Comparison of ENCODE assay signal across 8 cellular contexts in genomic region chr17:65057520-65058075, GRCh38. TPM values are rescaled to one million over a fixed set of nuclear protein-coding genes. Genes with fewer than 3 reads are reported as not detected.
DNase-seq lines count a peak whose midpoint lies in the region; ATAC-seq and TF ChIP-seq lines count a peak whose summit lies in the region.

No MANE protein-coding gene starts in this region.

- H3K4me1 Mint-ChIP-seq in activated naive CD8-positive, alpha-beta T cell (ENCODE audit: low read depth), result peaks cover 30% of the 10 kb centered on the region
- peaks cover 10% of the 10 kb centered on the region for H3K4me1 Mint-ChIP-seq in stimulated activated effector memory CD8-positive, alpha-beta T cell treated with anti-CD3 and anti-CD28 coated beads, Interleukin-12 subunit alpha, Interleukin-12 subunit beta, amount 100 ng/mL, for 72 hours

- peaks cover 2% of the 10 kb centered on the region for H3K36me3 Mint-ChIP-seq in activated naive CD8-positive, alpha-beta T cell
- peaks cover 58% of the 10 kb centered on the region for H3K36me3 Mint-ChIP-seq in stimulated activated effector memory CD8-positive, alpha-beta T cell treated with anti-CD3 and anti-CD28 coated beads, Interleukin-12 subunit alpha, Interleukin-12 subunit beta, amount 100 ng/mL, for 72 hours

- ATAC-seq in stimulated activated effector memory CD8-positive, alpha-beta T cell treated with anti-CD3 and anti-CD28 coated beads, Interleukin-12 subunit alpha, Interleukin-12 subunit beta, amount 100 ng/mL, for 72 hours, result no peak

- no peak for TF ChIP-seq CTCF in HL-60 (IDR thresholded peaks at IDR 0.05; ENCODE audit: insufficient read depth, low read length)
- TF ChIP-seq CTCF in kidney epithelial cell (IDR thresholded peaks at IDR 0.05; ENCODE audit: insufficient read depth, low read length, poor library complexity, severe bottlenecking), result no peak

- peak overlapping the region; percentile 91 for H3K4me3 Mint-ChIP-seq in activated naive CD8-positive, alpha-beta T cell
- H3K4me3 Mint-ChIP-seq in stimulated activated effector memory CD8-positive, alpha-beta T cell treated with anti-CD3 and anti-CD28 coated beads, Interleukin-12 subunit alpha, Interleukin-12 subunit beta, amount 100 ng/mL, for 72 hours, result peak overlapping the region; percentile 96

- no peaks in the 10 kb centered on the region for H3K27me3 ChIP-seq in HL-60 (ENCODE audit: insufficient read depth, poor library complexity, severe bottlenecking)
- no peaks in the 10 kb centered on the region for H3K27me3 ChIP-seq in kidney epithelial cell (ENCODE audit: control insufficient read depth, insufficient read depth, low read length)

- H3K27ac Mint-ChIP-seq in activated naive CD8-positive, alpha-beta T cell, result peak overlapping the region; percentile 96
- H3K27ac Mint-ChIP-seq in stimulated activated effector memory CD8-positive, alpha-beta T cell treated with anti-CD3 and anti-CD28 coated beads, Interleukin-12 subunit alpha, Interleukin-12 subunit beta, amount 100 ng/mL, for 72 hours, result peak overlapping the region; percentile 98

- H3K27me3 Mint-ChIP-seq in activated naive CD8-positive, alpha-beta T cell, result no peaks in the 10 kb centered on the region

- no peaks in the 10 kb centered on the region for H3K9me3 Mint-ChIP-seq in activated naive CD8-positive, alpha-beta T cell (ENCODE audit: low read depth)
- H3K9me3 Mint-ChIP-seq in stimulated activated effector memory CD8-positive, alpha-beta T cell treated with anti-CD3 and anti-CD28 coated beads, Interleukin-12 subunit alpha, Interleukin-12 subunit beta, amount 100 ng/mL, for 72 hours, result no peaks in the 10 kb centered on the region

- H3K36me3 ChIP-seq in kidney epithelial cell (ENCODE audit: control insufficient read depth, insufficient read depth, low read length), result no peaks in the 10 kb centered on the region

- H3K27ac ChIP-seq in HL-60 (replicated peaks), result peak overlapping the region; percentile 94

- DNase-seq in HL-60 (ENCODE audit: low read depth in 1 of 2, low spot score in 1 of 2) (no peak), kidney epithelial cell (ENCODE audit: low read depth) (peak; percentile 75), midbrain (lab: John Stamatoyannopoulos, UW) (no peak), NCI-H69 (lab: John Stamatoyannopoulos, UW) (no peak), DMS 273 (lab: John Stamatoyannopoulos, UW; ENCODE audit: unreplicated experiment) (no peak), GM03348 (ENCODE audit: low spot score) (no peak)
- no peak for DNase-seq in stimulated activated effector memory CD8-positive, alpha-beta T cell treated with anti-CD3 and anti-CD28 coated beads, Interleukin-12 subunit alpha, Interleukin-12 subunit beta, amount 100 ng/mL, for 72 hours (ENCODE audit: low spot score in 2 of 2)

- H3K4me3 ChIP-seq in HL-60 (replicated peaks; ENCODE audit: insufficient read depth, low read length) (peak overlapping the region; percentile 50; the same call in 1 of the 2 replicates), kidney epithelial cell (ENCODE audit: low read depth, low read length) (no peak overlapping the region)

RNA-seq across cellular contexts. Expression of gene GNA13, which starts 1.1 kb away (rescaled TPM):
- total RNA-seq in kidney epithelial cell, result 73.7 and 75.0 TPM in 2 replicates
